ENCODE assay signal across 32 cellular contexts in genomic region chr22:36727110-36727509, GRCh38. TPM values are rescaled to one million over a fixed set of nuclear protein-coding genes. Genes with fewer than 3 reads are reported as not detected.
"Had no signal": no experiment of that assay in that cellular context is flagged by ENCODE, and none has a peak within 500 bp of the region (broad histone marks: within the 10 kb centered on the region; RNA-seq: fewer than 3 reads in every experiment).

No MANE protein-coding gene starts in this region.

- H3K27ac ChIP-seq: epithelial cell of prostate, foreskin keratinocyte, gastroesophageal sphincter, heart right ventricle, lower lobe of right lung, pancreas, right lobe of liver, stomach, thoracic aorta, tibial nerve had no signal

- H3K9me3 ChIP-seq: gastroesophageal sphincter, heart right ventricle, lower lobe of right lung, pancreas, right lobe of liver, stomach, thoracic aorta, tibial nerve had no signal

- DNase-seq: central memory CD4-positive, alpha-beta T cell; dermis blood vessel endothelial cell; foreskin keratinocyte; glutamatergic neuron; heart right ventricle; hippocampal formation; kidney glomerular epithelial cell; left colon; left ventricle myocardium superior; lower lobe of right lung; naive thymus-derived CD8-positive, alpha-beta T cell; nephron progenitor cell; nucleus accumbens; pancreas; stimulated activated CD4-positive, alpha-beta T cell treated with anti-CD3 and anti-CD28 coated beads, Interleukin-12 subunit alpha, Interleukin-12 subunit beta, amount 100 ng/mL, for 4 hours; stimulated activated CD4-positive, alpha-beta T cell treated with anti-CD3 and anti-CD28 coated beads, Interleukin-1b, Interleukin-23, amount 100 ng/mL, for 48 hours; stimulated activated CD4-positive, alpha-beta T cell treated with anti-CD3 and anti-CD28 coated beads, Interleukin-4, amount 100 ng/mL, for 1 hour; stimulated activated CD8-positive, alpha-beta memory T cell treated with anti-CD3 and anti-CD28 coated beads, Interleukin-4, amount 100 ng/mL, for 48 hours; stimulated activated naive CD4-positive, alpha-beta T cell treated with Interleukin-2 at 50 U/mL for 16 hours; stomach had no signal

- H3K4me3 ChIP-seq: gastroesophageal sphincter, heart right ventricle, lower lobe of right lung, pancreas, right lobe of liver, smooth muscle cell, stomach, thoracic aorta, tibial nerve had no signal

- ATAC-seq: esophagus mucosa; foreskin keratinocyte; gastroesophageal sphincter; heart right ventricle; left colon; left ventricle myocardium superior; lower lobe of right lung; naive thymus-derived CD8-positive, alpha-beta T cell; pancreas; right lobe of liver had no signal

- H3K36me3 ChIP-seq: gastroesophageal sphincter, heart right ventricle, lower lobe of right lung, pancreas, right lobe of liver, stomach, thoracic aorta, tibial nerve had no signal

- H3K27me3 ChIP-seq: pancreas, right lobe of liver had no signal

- H3K4me1 ChIP-seq: foreskin keratinocyte, gastroesophageal sphincter, heart right ventricle, lower lobe of right lung, pancreas, right lobe of liver, stomach, tibial nerve had no signal

RNA-seq across cellular contexts. Expression of gene CACNG2, which starts 23.6 kb away (rescaled TPM):
- total RNA-seq: dermis blood vessel endothelial cell; esophagus mucosa; fibroblast of lung; foreskin keratinocyte; gastroesophageal sphincter; heart right ventricle; left colon; left ventricle myocardium superior; lower lobe of right lung; myocyte; naive thymus-derived CD8-positive, alpha-beta T cell; pancreas; progenitor cell of endocrine pancreas; right lobe of liver; smooth muscle cell; stomach; subcutaneous adipose tissue; thoracic aorta; tibial nerve; ureter had no signal
- polyA plus RNA-seq: fibroblast of lung; foreskin keratinocyte; heart right ventricle; naive thymus-derived CD8-positive, alpha-beta T cell; smooth muscle cell; stomach had no signal
